In genomic region chr1:36159614-36160387, GRCh38 we compare ENCODE assay signal across 8 cellular contexts. TPM values are rescaled to one million over a fixed set of nuclear protein-coding genes. Genes with fewer than 3 reads are reported as not detected.
DNase-seq lines count a peak whose midpoint lies in the region; ATAC-seq, FAIRE-seq and TF ChIP-seq lines count a peak whose summit lies in the region.

No MANE protein-coding gene starts in this region.

- H3K9me3 Mint-ChIP-seq in activated CD8-positive, alpha-beta memory T cell treated with anti-CD3 and anti-CD28 coated beads, Interleukin-2, amount 10 ng/mL, durations not matched to agents 7 days and 5 days (ENCODE audit: low read depth), result no peaks in the 10 kb centered on the region
- no peaks in the 10 kb centered on the region for H3K9me3 Mint-ChIP-seq in type B pancreatic cell

- SMC1A ChIA-PET in GM12878 (lab: Charles Lee; ENCODE audit: uncharacterized antibody, unreplicated experiment), result interaction anchor here (0.7 to 7.5 kb wide), 7 partner anchors 9 to 260 kb away, joined by 3 to 135 read pairs (median 7); partner anchors contain the start of gene TRAPPC3

- TF ChIP-seq EP300 in GM12878 (IDR thresholded peaks at IDR 0.05; ENCODE audit: borderline replicate concordance in 1 of 2, control insufficient read depth in 1 of 2, low read depth in 2 of 2, low read length in 2 of 2), result no peak

- H3K27me3 Mint-ChIP-seq in activated CD8-positive, alpha-beta memory T cell treated with anti-CD3 and anti-CD28 coated beads, Interleukin-2, amount 10 ng/mL, durations not matched to agents 7 days and 5 days, result no peaks in the 10 kb centered on the region
- no peaks in the 10 kb centered on the region for H3K27me3 Mint-ChIP-seq in type B pancreatic cell

- peaks cover 94% of the 10 kb centered on the region for H3K79me2 ChIP-seq in GM12878 (ENCODE audit: control insufficient read depth, insufficient read depth, low read length)

- peak overlapping the region; percentile 70 for H3K4me2 ChIP-seq in GM12878 (ENCODE audit: control insufficient read depth, insufficient read depth)

- in situ Hi-C loops in GM12878 (cut with MboI), result no loop called here
- in situ Hi-C loops in ACHN (cut with HindIII; ENCODE audit: low pct_ligation_motif_present, low pct_unique_long_range_greater_than_20kb, low sequenced_read_pairs), result no loop called here

- FAIRE-seq in GM12878 (lab: Jason Lieb, UNC), result no peak

- H3K27ac ChIP-seq in GM12878 (ENCODE audit: control insufficient read depth, insufficient read depth), result peak overlapping the region; percentile 95

- H3K36me3 Mint-ChIP-seq in activated CD8-positive, alpha-beta memory T cell treated with anti-CD3 and anti-CD28 coated beads, Interleukin-2, amount 10 ng/mL, durations not matched to agents 7 days and 5 days, result peaks cover 37% of the 10 kb centered on the region
- peaks cover 21% of the 10 kb centered on the region for H3K36me3 Mint-ChIP-seq in type B pancreatic cell

- H3K4me1 ChIP-seq in GM12878 (ENCODE audit: control insufficient read depth, insufficient read depth, low read length), result peaks cover 55% of the 10 kb centered on the region

- H3K27me3 ChIP-seq in GM12878 (replicated peaks in 1 of 2; ENCODE audit: control insufficient read depth in 2 of 2, insufficient read depth in 2 of 2, low read length in 1 of 2), result no peaks in the 10 kb centered on the region

- no peak overlapping the region for H2AFZ ChIP-seq in GM12878 (ENCODE audit: control insufficient read depth, low read depth, low read length)

- CTCF ChIA-PET in activated CD8-positive, alpha-beta memory T cell treated with anti-CD3 and anti-CD28 coated beads, Interleukin-2, amount 10 ng/mL, durations not matched to agents 7 days and 5 days (lab: Charles Lee), result interaction anchor here (1.1 to 6.6 kb wide), 9 partner anchors 10 to 226 kb away, joined by 3 to 102 read pairs (median 7); partner anchors contain the start of genes STK40 and TRAPPC3
- CTCF ChIA-PET in GM12878 (lab: Yijun Ruan, JAX), result interaction anchor here (0.7 to 7.3 kb wide), 10 partner anchors 10 to 288 kb away, joined by 3 to 136 read pairs (median 4); partner anchors contain the start of genes THRAP3 and TRAPPC3

- intact Hi-C loops in GM12878 (cut with micrococcal nuclease; ENCODE audit: unreplicated experiment), result loop anchor here (10.0 kb wide), 1 partner anchor 225 kb away; the partner anchor contains the start of gene STK40

- peak overlapping the region; percentile 89 for H3K9ac ChIP-seq in GM12878 (ENCODE audit: control insufficient read depth, insufficient read depth, low read length)

- no peak for TF ChIP-seq POLR2A in GM12878 (IDR thresholded peaks at IDR 0.05; ENCODE audit: low read depth, low read length)

- BruUV-seq in GM12878 (replicated peaks; lab: Mats Ljungman, UMichigan), result no TSS peak

- H3K27ac Mint-ChIP-seq in activated CD8-positive, alpha-beta memory T cell treated with anti-CD3 and anti-CD28 coated beads, Interleukin-2, amount 10 ng/mL, durations not matched to agents 7 days and 5 days, result peak overlapping the region; percentile 94
- peak overlapping the region; percentile 72 for H3K27ac Mint-ChIP-seq in type B pancreatic cell

- peak overlapping the region; percentile 85 for H3K4me3 ChIP-seq in GM12878

- DNase-seq in activated CD8-positive, alpha-beta memory T cell treated with anti-CD3 and anti-CD28 coated beads, Interleukin-2, amount 10 ng/mL, durations not matched to agents 7 days and 5 days, result no peak
- DNase-seq in activated CD8-positive, alpha-beta memory T cell treated with anti-CD3 and anti-CD28 coated beads for 24 hours, result no peak
- no peak for DNase-seq in GM12878 (ENCODE audit: low read depth, low spot score)
- DNase-seq in midbrain (lab: John Stamatoyannopoulos, UW), result peak; percentile 69
- no peak for DNase-seq in type B pancreatic cell (ENCODE audit: extremely low spot score, unreplicated experiment)
- DNase-seq in KG1 (lab: John Stamatoyannopoulos, UW), result no peak
- no peak for DNase-seq in kidney tubule cell (ENCODE audit: low spot score)
- no peak for DNase-seq in ACHN

- H3K4me3 Mint-ChIP-seq in activated CD8-positive, alpha-beta memory T cell treated with anti-CD3 and anti-CD28 coated beads, Interleukin-2, amount 10 ng/mL, durations not matched to agents 7 days and 5 days, result peak overlapping the region; percentile 82
- H3K4me3 Mint-ChIP-seq in type B pancreatic cell, result peak overlapping the region; percentile 60

- no peak for TF ChIP-seq RAD21 in GM12878 (IDR thresholded peaks at IDR 0.05; ENCODE audit: insufficient read depth, low read depth, low read length)

- H4K20me1 ChIP-seq in GM12878 (ENCODE audit: control insufficient read depth, insufficient read depth), result no peaks in the 10 kb centered on the region; the same call in 1 of the 2 replicates

- H3K9me3 ChIP-seq in GM12878 (replicated peaks; ENCODE audit: control insufficient read depth, insufficient read depth, low read length), result no peaks in the 10 kb centered on the region

- TF ChIP-seq CTCF in GM12878 (IDR thresholded peaks at IDR 0.05 in 2 of 3, conservative IDR thresholded peaks at IDR 0.05 in 1 of 3; ENCODE audit: control insufficient read depth in 2 of 3, extremely low read depth in 1 of 3, insufficient read depth in 1 of 3, low read depth in 3 of 3, low read length in 3 of 3), result no peak
- TF ChIP-seq CTCF in type B pancreatic cell (conservative IDR thresholded peaks at IDR 0.05), result no peak

- RAD21 ChIA-PET in GM12878 (lab: Charles Lee; ENCODE audit: unreplicated experiment), result interaction anchor here (1.4 to 6.3 kb wide), 5 partner anchors 9 to 126 kb away, joined by 4 to 146 read pairs (median 19); partner anchors contain the start of genes THRAP3 and TRAPPC3

- H3K4me1 Mint-ChIP-seq in activated CD8-positive, alpha-beta memory T cell treated with anti-CD3 and anti-CD28 coated beads, Interleukin-2, amount 10 ng/mL, durations not matched to agents 7 days and 5 days, result peaks cover 65% of the 10 kb centered on the region
- peaks cover 52% of the 10 kb centered on the region for H3K4me1 Mint-ChIP-seq in type B pancreatic cell (ENCODE audit: unreplicated experiment)

- peaks cover 0 to 8% of the 10 kb centered on the region in 2 experiments; a peak in 2 of 4 replicates for H3K36me3 ChIP-seq in GM12878 (ENCODE audit: control insufficient read depth in 2 of 2, insufficient read depth in 2 of 2, low read length in 1 of 2)

- POLR2A ChIA-PET in GM12878 (lab: Charles Lee), result interaction anchor here (0.5 to 5.4 kb wide), 9 partner anchors 9 to 1349 kb away, joined by 3 to 86 read pairs (median 6); partner anchors contain the start of genes THRAP3 and TRAPPC3

- WGBS in GM12878 (ENCODE audit: insufficient coverage, insufficient replicate concordance, low lambda C conversion rate, missing lambda C conversion rate), result 95% methylated on average over 10 of the region's 10 CpGs

- ATAC-seq in activated CD8-positive, alpha-beta memory T cell treated with anti-CD3 and anti-CD28 coated beads, Interleukin-2, amount 10 ng/mL, durations not matched to agents 7 days and 5 days, result no peak
- ATAC-seq in GM12878, result no peak

RNA-seq across cellular contexts. Expression of gene MAP7D1, which starts 3.8 kb away (rescaled TPM):
- 100 to 1,000 TPM; 238 to 252 TPM for total RNA-seq in activated CD8-positive, alpha-beta memory T cell treated with anti-CD3 and anti-CD28 coated beads, Interleukin-2, amount 10 ng/mL, durations not matched to agents 7 days and 5 days
- total RNA-seq in GM12878 (2013; cell fraction: nucleolus; rRNA removed), result 40.9 and 49.7 TPM in 2 replicates
- 36.2 and 44.4 TPM in 2 replicates for total RNA-seq in GM12878 (2014; rRNA removed)
- 26.9 and 32.0 TPM in 2 replicates for total RNA-seq in GM12878 (2014; rRNA removed; fragmentation: Illumina TruSeq; extraction: Trizol)
- 95.6 and 97.6 TPM in 2 replicates for total RNA-seq in GM12878 (2021)
- polyA plus RNA-seq in GM12878 (2011; ENCODE audit: low read depth), result 26.1 TPM
- 10.2 and 16.4 TPM in 2 replicates for polyA plus RNA-seq in GM12878 (2011; rRNA removed)
- polyA plus RNA-seq in GM12878 (2011; cell fraction: cytosol; rRNA removed), result 16.5 and 22.1 TPM in 2 replicates
- 40.7 and 54.8 TPM in 2 replicates for polyA plus RNA-seq in GM12878 (2011; cell fraction: nucleus; rRNA removed)
- 34.5 and 44.0 TPM in 2 replicates for polyA plus RNA-seq in GM12878 (2012)
- polyA plus RNA-seq in GM12878 (2014; fragmentation: Illumina TruSeq; extraction: Trizol), result 17.8 and 38.9 TPM in 2 replicates
- polyA plus RNA-seq in GM12878 (2014; fragmentation: Nextera tagmentation; extraction: Ambion mirVana), result 10 to 100 TPM in 1 of 2 experiments, 1 to 10 TPM in 1; 4.4 to 11.2 TPM
- polyA plus RNA-seq in GM12878 (2014; rRNA removed), result 45.3 and 55.6 TPM in 2 replicates
- 10 to 100 TPM; 10.0 to 14.4 TPM for polyA plus RNA-seq in GM12878 (2016; fragmentation: Nextera tagmentation; extraction: Ambion mirVana)
- polyA minus RNA-seq in GM12878 (2011; rRNA and poly(A)+ RNA removed), result 9.6 and 19.9 TPM in 2 replicates
- polyA minus RNA-seq in GM12878 (2011; cell fraction: cytosol; rRNA and poly(A)+ RNA removed), result 19.1 and 22.8 TPM in 2 replicates
- 8.7 and 20.3 TPM in 2 replicates for polyA minus RNA-seq in GM12878 (2011; cell fraction: nucleus; rRNA and poly(A)+ RNA removed)
- total RNA-seq in type B pancreatic cell (ENCODE audit: low replicate concordance), result 94.5 and 112 TPM in 2 replicates

RNA-seq across cellular contexts. Expression of gene TRAPPC3, which starts 10.5 kb away (rescaled TPM):
- total RNA-seq in activated CD8-positive, alpha-beta memory T cell treated with anti-CD3 and anti-CD28 coated beads, Interleukin-2, amount 10 ng/mL, durations not matched to agents 7 days and 5 days, result 10 to 100 TPM; 56.5 to 68.3 TPM
- total RNA-seq in GM12878 (2013; cell fraction: nucleolus; rRNA removed), result 29.1 and 32.2 TPM in 2 replicates
- total RNA-seq in GM12878 (2014; rRNA removed) (68.0 and 72.2 TPM in 2 replicates), GM12878 (2014; rRNA removed; fragmentation: Illumina TruSeq; extraction: Trizol) (59.7 and 59.9 TPM in 2 replicates), GM12878 (2021) (54.4 and 60.0 TPM in 2 replicates), type B pancreatic cell (ENCODE audit: low replicate concordance) (63.4 and 75.6 TPM in 2 replicates)
- polyA plus RNA-seq in GM12878 (2011; ENCODE audit: low read depth), result 43.1 TPM
- polyA plus RNA-seq in GM12878 (2011; rRNA removed) (75.3 and 80.2 TPM in 2 replicates), GM12878 (2014; fragmentation: Illumina TruSeq; extraction: Trizol) (77.8 and 93.7 TPM in 2 replicates), GM12878 (2014; fragmentation: Nextera tagmentation; extraction: Ambion mirVana) (10 to 100 TPM; 14.7 to 24.5 TPM), GM12878 (2014; rRNA removed) (73.1 and 74.9 TPM in 2 replicates), GM12878 (2016; fragmentation: Nextera tagmentation; extraction: Ambion mirVana) (100 to 1,000 TPM; 113 to 122 TPM)
- 60.3 and 63.1 TPM in 2 replicates for polyA plus RNA-seq in GM12878 (2011; cell fraction: cytosol; rRNA removed)
- 37.8 and 39.7 TPM in 2 replicates for polyA plus RNA-seq in GM12878 (2011; cell fraction: nucleus; rRNA removed)
- polyA plus RNA-seq in GM12878 (2012), result 39.8 and 44.0 TPM in 2 replicates
- polyA minus RNA-seq in GM12878 (2011; rRNA and poly(A)+ RNA removed), result 22.7 and 23.2 TPM in 2 replicates
- 11.0 and 13.9 TPM in 2 replicates for polyA minus RNA-seq in GM12878 (2011; cell fraction: cytosol; rRNA and poly(A)+ RNA removed)
- polyA minus RNA-seq in GM12878 (2011; cell fraction: nucleus; rRNA and poly(A)+ RNA removed), result 6.9 and 11.8 TPM in 2 replicates

RNA-seq across cellular contexts. Expression of gene COL8A2, which starts 34.8 kb away (rescaled TPM):
- not detected for total RNA-seq in activated CD8-positive, alpha-beta memory T cell treated with anti-CD3 and anti-CD28 coated beads, Interleukin-2, amount 10 ng/mL, durations not matched to agents 7 days and 5 days
- total RNA-seq in GM12878 (2013; cell fraction: nucleolus; rRNA removed), result 0.10 and 0.29 TPM in 2 replicates
- 0.05 TPM in 1 of 2 replicates, not detected in the other for total RNA-seq in GM12878 (2014; rRNA removed)
- not detected in 2 replicates for total RNA-seq in GM12878 (2014; rRNA removed; fragmentation: Illumina TruSeq; extraction: Trizol)
- total RNA-seq in GM12878 (2021), result 0.08 TPM in 1 of 2 replicates, not detected in the other
- polyA plus RNA-seq in GM12878 (2011; ENCODE audit: low read depth), result 0.05 TPM
- polyA plus RNA-seq in GM12878 (2011; rRNA removed), result not detected in 2 replicates
- not detected in 2 replicates for polyA plus RNA-seq in GM12878 (2011; cell fraction: cytosol; rRNA removed)
- 0.03 TPM in 1 of 2 replicates, not detected in the other for polyA plus RNA-seq in GM12878 (2011; cell fraction: nucleus; rRNA removed)
- polyA plus RNA-seq in GM12878 (2012), result 0.03 and 0.07 TPM in 2 replicates
- 0.01 TPM in 1 of 2 replicates, not detected in the other for polyA plus RNA-seq in GM12878 (2014; fragmentation: Illumina TruSeq; extraction: Trizol)
- not detected for polyA plus RNA-seq in GM12878 (2014; fragmentation: Nextera tagmentation; extraction: Ambion mirVana)
- polyA plus RNA-seq in GM12878 (2014; rRNA removed), result 0.03 TPM in 1 of 2 replicates, not detected in the other
- polyA plus RNA-seq in GM12878 (2016; fragmentation: Nextera tagmentation; extraction: Ambion mirVana), result not detected
- polyA minus RNA-seq in GM12878 (2011; rRNA and poly(A)+ RNA removed), result not detected in 2 replicates
- polyA minus RNA-seq in GM12878 (2011; cell fraction: cytosol; rRNA and poly(A)+ RNA removed), result not detected in 2 replicates
- not detected in 2 replicates for polyA minus RNA-seq in GM12878 (2011; cell fraction: nucleus; rRNA and poly(A)+ RNA removed)
- 0.14 and 2.5 TPM in 2 replicates for total RNA-seq in type B pancreatic cell (ENCODE audit: low replicate concordance)
